ENCODE assay signal across 8 cellular contexts in genomic region chr3:14125193-14126016, GRCh38. TPM values are rescaled to one million over a fixed set of nuclear protein-coding genes. Genes with fewer than 3 reads are reported as not detected.
DNase-seq lines count a peak whose midpoint lies in the region; ATAC-seq and TF ChIP-seq lines count a peak whose summit lies in the region.

No MANE protein-coding gene starts in this region.

- H3K9me3 Mint-ChIP-seq in natural killer cell: no peaks in the 10 kb centered on the region

- peak overlapping the region; percentile 96 for H3K4me3 Mint-ChIP-seq in natural killer cell

- peak; percentile 71 for DNase-seq in NT2/D1 (ENCODE audit: low read depth, low spot score)
- peak; percentile 65 for DNase-seq in activated T-cell treated with anti-CD3 and anti-CD28 coated beads, Interleukin-2, amount 50 U/mL, for 1 hour
- peak; percentile 91 for DNase-seq in fibroblast of gingiva (ENCODE audit: low read depth)
- peak; percentile 49 for DNase-seq in natural killer cell

- peaks cover 5% of the 10 kb centered on the region for H3K4me1 ChIP-seq in NT2/D1 (ENCODE audit: insufficient read depth, insufficient read length)
- H3K4me1 ChIP-seq in stomach smooth muscle (ENCODE audit: control insufficient read depth, insufficient read depth, low read length): peaks cover 35% of the 10 kb centered on the region

- H3K9me3 ChIP-seq in NT2/D1 (ENCODE audit: insufficient read depth, low read length) (peaks cover 30% of the 10 kb centered on the region), stomach smooth muscle (ENCODE audit: control insufficient read depth in 2 of 2, low read length in 2 of 2) (no peaks in the 10 kb centered on the region)

- TF ChIP-seq CTCF in 22Rv1 (IDR thresholded peaks at IDR 0.05) (peak; percentile 29; the same call in 1 of the 2 replicates), natural killer cell (IDR thresholded peaks at IDR 0.05) (no peak)

- intact Hi-C loops in natural killer cell (cut with micrococcal nuclease): loop anchor here (1.0 kb wide), 2 partner anchors 17 to 91 kb away; no protein-coding TSS in a partner anchor

- peaks cover 8% of the 10 kb centered on the region for H3K36me3 Mint-ChIP-seq in natural killer cell

- H3K9ac ChIP-seq in NT2/D1 (ENCODE audit: insufficient read length, low read depth) (peak overlapping the region; percentile 97), stomach smooth muscle (ENCODE audit: low read length in 2 of 2) (peak overlapping the region; percentile 89 to 96)

- H3K4me1 Mint-ChIP-seq in natural killer cell: peaks cover 47 to 60% of the 10 kb centered on the region in 2 donors

- H3K36me3 ChIP-seq in NT2/D1 (ENCODE audit: insufficient read depth, insufficient read length, low read length) (peaks cover 67% of the 10 kb centered on the region), stomach smooth muscle (ENCODE audit: control insufficient read depth in 2 of 2, insufficient read depth in 2 of 2, low read length in 2 of 2) (peaks cover 11 to 32% of the 10 kb centered on the region in 2 donors)

- H3K27me3 ChIP-seq in NT2/D1 (ENCODE audit: insufficient read depth, insufficient read length) (no peaks in the 10 kb centered on the region), stomach smooth muscle (ENCODE audit: control insufficient read depth in 1 of 2, insufficient read depth in 2 of 2, low read length in 2 of 2) (no peaks in the 10 kb centered on the region)

- peak overlapping the region; percentile 92 to 93 for H3K27ac Mint-ChIP-seq in natural killer cell

- peak overlapping the region; percentile 97 for H3K4me3 ChIP-seq in NT2/D1 (ENCODE audit: insufficient read length, low read depth)
- peak overlapping the region; percentile 74 to 98 for H3K4me3 ChIP-seq in stomach smooth muscle (ENCODE audit: low read length in 2 of 2)

- no peaks in the 10 kb centered on the region for H3K27me3 Mint-ChIP-seq in natural killer cell (ENCODE audit: low read depth in 2 of 2)

- ATAC-seq in GM18519 (IDR thresholded peaks at IDR 0.05; ENCODE audit: low FRiP score, unreplicated experiment): peak; percentile 0
- peak; percentile 16 for ATAC-seq in HG03064 (IDR thresholded peaks at IDR 0.05; ENCODE audit: low read depth, unreplicated experiment)
- ATAC-seq in natural killer cell: peak in 2 of 3 donors; percentile 28 to 52

- H3K27ac ChIP-seq in 22Rv1: peak overlapping the region; percentile 82
- H3K27ac ChIP-seq in stomach smooth muscle (ENCODE audit: low read length): peak overlapping the region; percentile 92

RNA-seq across cellular contexts. Expression of gene TMEM43, which starts 0.6 kb away (rescaled TPM):
- total RNA-seq in natural killer cell: 10 to 100 TPM; 49.5 to 61.1 (median 54.1) TPM

RNA-seq across cellular contexts. Expression of gene CHCHD4, which starts 0.7 kb away (rescaled TPM):
- total RNA-seq in natural killer cell: 1 to 10 TPM; 2.1 to 4.3 (median 3.4) TPM

RNA-seq across cellular contexts. Expression of gene XPC, which starts 53.0 kb away (rescaled TPM):
- 10 to 100 TPM; 45.5 to 62.1 (median 50.0) TPM for total RNA-seq in natural killer cell

RNA-seq across cellular contexts. Expression of gene LSM3, which starts 53.2 kb away (rescaled TPM):
- total RNA-seq in natural killer cell: 1 to 10 TPM; 7.6 to 9.1 (median 8.9) TPM

Comparison
In these comparisons a context has a peak if more than half of its experiments do, and no peak if none do; other contexts are left out.
1. Peak in every context shown above with its lines: DNase-seq, ATAC-seq, H3K4me3 ChIP-seq and H3K27ac ChIP-seq.